In the genomic region with DNA sequence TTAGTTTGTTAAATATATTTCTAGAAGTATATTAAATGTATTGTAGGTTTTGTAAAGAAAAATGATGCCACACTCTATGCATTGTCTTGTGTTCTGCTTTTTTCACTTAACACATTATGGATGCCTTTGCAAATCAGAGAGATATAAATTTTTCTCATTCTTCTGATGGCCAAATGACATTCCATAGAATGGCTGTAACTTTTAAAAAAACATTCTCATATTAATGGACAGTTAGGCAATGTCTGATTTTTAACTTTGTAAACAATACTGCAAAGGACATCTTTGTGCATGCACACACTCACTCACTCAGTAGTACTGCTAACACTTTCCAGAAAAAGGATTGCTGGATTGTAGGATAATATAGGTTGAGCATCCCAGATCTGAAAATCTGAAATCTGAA, we compare ENCODE assay signal across 37 cellular contexts.
"Had no signal": no experiment of that assay in that cellular context is flagged by ENCODE, and none has a peak within 500 bp of the region (broad histone marks: within the 10 kb centered on the region; RNA-seq: fewer than 3 reads in every experiment).

No MANE protein-coding gene starts in this region.

- FAIRE-seq: bronchial epithelial cell, TTC549 had no signal

- H3K36me3 ChIP-seq: WERI-Rb-1 had no signal

- H3K27ac Mint-ChIP-seq: activated CD4-positive, alpha-beta memory T cell treated with anti-CD3 and anti-CD28 coated beads for 36 hours; activated CD4-positive, alpha-beta T cell treated with anti-CD3 and anti-CD28 coated beads for 36 hours; activated CD4-positive, alpha-beta T cell treated with anti-CD3 and anti-CD28 coated beads, Interleukin-2, amount 10 ng/mL, durations not matched to agents 7 days and 5 days; activated CD8-positive, alpha-beta T cell treated with anti-CD3 and anti-CD28 coated beads for 36 hours; activated naive CD4-positive, alpha-beta T cell treated with anti-CD3 and anti-CD28 coated beads for 36 hours; activated naive CD4-positive, alpha-beta T cell treated with anti-CD3 and anti-CD28 coated beads, Interleukin-2, amount 50 U/mL, for 72 hours; activated naive CD8-positive, alpha-beta T cell treated with anti-CD3 and anti-CD28 coated beads for 36 hours; activated T-cell treated with anti-CD3 and anti-CD28 coated beads, Interleukin-2, amount 50 U/mL, for 72 hours; activated T-helper 1 cell treated with anti-CD3 and anti-CD28 coated beads, Interleukin-12 subunit alpha, Interleukin-12 subunit beta, Interleukin-2, Interleukin-4 antibody, amounts not matched to agents 30 ng/mL and 10 ng/mL and 1 ng/mL, durations not matched to agents 14 hours and 24 hours and 36 hours; activated T-helper 17 cell treated with anti-CD3 and anti-CD28 coated beads, Interleukin-2, amount 50 U/mL, for 72 hours; brain; T-helper 1 cell treated with Interleukin-12 subunit alpha and Interleukin-12 subunit beta and Interleukin-4 antibody, amounts not matched to agents 30 μg/mL and 1 μg/mL, for 36 hours; T-helper 2 cell treated with Interferon-gamma antibody and Interleukin-4, amounts not matched to agents 5 μg/mL and 100 μg/mL, for 36 hours; WTC11 had no signal

- H3K4me1 ChIP-seq: adrenal gland, ascending aorta had no signal

- H3K9me3 Mint-ChIP-seq: activated CD8-positive, alpha-beta T cell treated with anti-CD3 and anti-CD28 coated beads for 36 hours; activated naive CD4-positive, alpha-beta T cell treated with anti-CD3 and anti-CD28 coated beads, Interleukin-2, amount 50 U/mL, for 72 hours; activated T-cell treated with anti-CD3 and anti-CD28 coated beads, Interleukin-2, amount 50 U/mL, for 72 hours; central memory CD8-positive, alpha-beta T cell; T-helper 2 cell treated with Interferon-gamma antibody and Interleukin-4, amounts not matched to agents 5 μg/mL and 100 μg/mL, for 36 hours had no signal

- H3K4me3 ChIP-seq: adrenal gland, ascending aorta, cardiac muscle cell had no signal

- H3K27me3 ChIP-seq: adrenal gland, ascending aorta, cardiac muscle cell had no signal

- H3K4me3 Mint-ChIP-seq: activated CD4-positive, alpha-beta memory T cell treated with anti-CD3 and anti-CD28 coated beads for 36 hours; activated CD4-positive, alpha-beta T cell treated with anti-CD3 and anti-CD28 coated beads for 36 hours; activated CD4-positive, alpha-beta T cell treated with anti-CD3 and anti-CD28 coated beads, Interleukin-2, amount 10 ng/mL, durations not matched to agents 7 days and 5 days; activated CD8-positive, alpha-beta T cell treated with anti-CD3 and anti-CD28 coated beads for 36 hours; activated naive CD4-positive, alpha-beta T cell treated with anti-CD3 and anti-CD28 coated beads for 36 hours; activated naive CD8-positive, alpha-beta T cell treated with anti-CD3 and anti-CD28 coated beads for 36 hours; activated T-cell treated with anti-CD3 and anti-CD28 coated beads, Interleukin-2, amount 50 U/mL, for 4 hours; activated T-cell treated with anti-CD3 and anti-CD28 coated beads, Interleukin-2, amount 50 U/mL, for 72 hours; activated T-helper 1 cell treated with anti-CD3 and anti-CD28 coated beads, Interleukin-12 subunit alpha, Interleukin-12 subunit beta, Interleukin-2, Interleukin-4 antibody, amounts not matched to agents 30 ng/mL and 10 ng/mL and 1 ng/mL, durations not matched to agents 14 hours and 24 hours and 36 hours; activated T-helper 17 cell treated with anti-CD3 and anti-CD28 coated beads, Interleukin-2, amount 50 U/mL, for 72 hours; brain; central memory CD8-positive, alpha-beta T cell; T-helper 1 cell treated with Interleukin-12 subunit alpha and Interleukin-12 subunit beta and Interleukin-4 antibody, amounts not matched to agents 30 μg/mL and 1 μg/mL, for 36 hours; T-helper 2 cell treated with Interferon-gamma antibody and Interleukin-4, amounts not matched to agents 5 μg/mL and 100 μg/mL, for 36 hours; WTC11 had no signal

- DNase-seq: activated CD4-positive, alpha-beta memory T cell treated with anti-CD3 and anti-CD28 coated beads for 36 hours; activated CD4-positive, alpha-beta T cell treated with anti-CD3 and anti-CD28 coated beads for 1 hour; activated CD4-positive, alpha-beta T cell treated with anti-CD3 and anti-CD28 coated beads for 36 hours; activated CD4-positive, alpha-beta T cell treated with anti-CD3 and anti-CD28 coated beads for 48 hours; activated CD4-positive, alpha-beta T cell treated with anti-CD3 and anti-CD28 coated beads, Interleukin-2, amount 10 ng/mL, durations not matched to agents 7 days and 5 days; activated CD4-positive, CD25-positive, alpha-beta regulatory T cell; activated CD8-positive, alpha-beta memory T cell treated with anti-CD3 and anti-CD28 coated beads, Interleukin-2, amount 50 U/mL, for 4 hours; activated CD8-positive, alpha-beta T cell treated with anti-CD3 and anti-CD28 coated beads for 36 hours; activated effector memory CD4-positive, alpha-beta T cell treated with anti-CD3 and anti-CD28 coated beads, Interleukin-2, amount 50 U/mL, for 16 hours; activated gamma-delta T cell treated with Interleukin-2 at 50 U/mL for 16 hours; activated naive CD4-positive, alpha-beta T cell; activated naive CD4-positive, alpha-beta T cell treated with anti-CD3 and anti-CD28 coated beads for 36 hours; activated naive CD4-positive, alpha-beta T cell treated with anti-CD3 and anti-CD28 coated beads, Interleukin-2, amount 50 U/mL, for 16 hours; activated naive CD8-positive, alpha-beta T cell treated with anti-CD3 and anti-CD28 coated beads for 36 hours; activated T-cell treated with anti-CD3 and anti-CD28 coated beads for 4 hours; activated T-cell treated with anti-CD3 and anti-CD28 coated beads, Interleukin-2, amount 50 U/mL, for 1 hour; activated T-cell treated with anti-CD3 and anti-CD28 coated beads, Interleukin-2, amount 50 U/mL, for 4 hours; activated T-cell treated with anti-CD3 and anti-CD28 coated beads, Interleukin-2, amount 50 U/mL, for 72 hours; adrenal gland; caudate nucleus; cerebellar nuclear complex; T-helper 1 cell; T-helper 9 cell; WERI-Rb-1 had no signal

- H3K27me3 Mint-ChIP-seq: activated CD4-positive, alpha-beta memory T cell treated with anti-CD3 and anti-CD28 coated beads for 36 hours; activated CD4-positive, alpha-beta T cell treated with anti-CD3 and anti-CD28 coated beads for 36 hours; activated CD4-positive, alpha-beta T cell treated with anti-CD3 and anti-CD28 coated beads, Interleukin-2, amount 10 ng/mL, durations not matched to agents 7 days and 5 days; activated CD8-positive, alpha-beta T cell treated with anti-CD3 and anti-CD28 coated beads for 36 hours; activated naive CD8-positive, alpha-beta T cell treated with anti-CD3 and anti-CD28 coated beads for 36 hours; activated T-helper 17 cell treated with anti-CD3 and anti-CD28 coated beads, Interleukin-2, amount 50 U/mL, for 72 hours; central memory CD8-positive, alpha-beta T cell had no signal

- H3K4me1 Mint-ChIP-seq: activated CD4-positive, alpha-beta T cell treated with anti-CD3 and anti-CD28 coated beads for 36 hours; activated naive CD8-positive, alpha-beta T cell treated with anti-CD3 and anti-CD28 coated beads for 36 hours; activated T-helper 17 cell treated with anti-CD3 and anti-CD28 coated beads, Interleukin-2, amount 50 U/mL, for 72 hours; brain; central memory CD8-positive, alpha-beta T cell had no signal

- ATAC-seq: activated CD4-positive, alpha-beta T cell treated with anti-CD3 and anti-CD28 coated beads for 36 hours; activated CD4-positive, CD25-positive, alpha-beta regulatory T cell treated with anti-CD3 and anti-CD28 coated beads, Interleukin-2, amount 50 U/mL, for 24 hours; activated CD8-positive, alpha-beta T cell treated with anti-CD3 and anti-CD28 coated beads for 36 hours; activated naive CD4-positive, alpha-beta T cell treated with anti-CD3 and anti-CD28 coated beads, Interleukin-2, amount 50 U/mL, for 72 hours; activated T-cell treated with anti-CD3 and anti-CD28 coated beads, Interleukin-2, amount 50 U/mL, for 4 hours; activated T-cell treated with anti-CD3 and anti-CD28 coated beads, Interleukin-2, amount 50 U/mL, for 72 hours; activated T-helper 17 cell treated with anti-CD3 and anti-CD28 coated beads, Interleukin-2, amount 50 U/mL, for 72 hours; WTC11 had no signal

- H3K9me3 ChIP-seq: adrenal gland had no signal

- H3K27ac ChIP-seq: adrenal gland, ascending aorta, cardiac muscle cell, WERI-Rb-1 had no signal
